In the genomic region with DNA sequence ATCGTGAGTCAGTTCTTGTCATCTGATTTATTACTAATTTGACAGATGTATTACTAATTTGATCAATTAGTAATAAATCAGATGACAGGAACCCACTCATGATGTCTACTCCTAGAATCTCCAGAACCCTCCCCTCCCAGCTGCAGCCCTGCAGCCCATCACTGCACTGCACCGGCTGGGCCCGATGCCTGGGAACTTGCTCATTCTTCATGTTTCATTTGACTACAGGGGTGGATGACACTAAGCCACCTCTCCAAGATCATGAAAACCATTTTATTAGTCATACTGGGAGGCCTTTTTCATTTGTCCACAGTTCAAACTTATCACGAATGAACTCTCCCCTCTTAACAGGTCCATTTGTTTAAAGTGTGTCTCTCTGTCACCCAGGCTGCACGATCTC, we compare ENCODE assay signal across 30 cellular contexts. TPM values are rescaled to one million over a fixed set of nuclear protein-coding genes. Genes with fewer than 3 reads are reported as not detected.
"Had no signal": no experiment of that assay in that cellular context is flagged by ENCODE, and none has a peak within 500 bp of the region (broad histone marks: within the 10 kb centered on the region; RNA-seq: fewer than 3 reads in every experiment).

No MANE protein-coding gene starts in this region.

- H3K36me3 Mint-ChIP-seq: mesothelial cell of epicardium; naive B cell; natural killer cell; neural progenitor cell; stimulated activated memory B cell treated with anti-CD40 and anti-IgM and Interleukin-4, amounts not matched to agents 10 μg/mL and 1 μg/mL and 100 μg/mL, for 72 hours had no signal

- H3K9ac ChIP-seq: neural progenitor cell had no signal

- H3K4me3 Mint-ChIP-seq: mesothelial cell of epicardium; naive B cell; natural killer cell; nephron progenitor cell; neural progenitor cell; stimulated activated memory B cell treated with anti-CD40 and anti-IgM and Interleukin-4, amounts not matched to agents 10 μg/mL and 1 μg/mL and 100 μg/mL, for 72 hours had no signal

- H2AFZ ChIP-seq: neural progenitor cell had no signal

- H3K4me3 ChIP-seq: left ventricle myocardium inferior, lung, neural progenitor cell, right atrium auricular region, right lobe of liver, smooth muscle cell, stomach, testis, thyroid gland, transverse colon, upper lobe of left lung, vagina had no signal

- H3K27ac Mint-ChIP-seq: mesothelial cell of epicardium; naive B cell; natural killer cell; nephron progenitor cell; neural progenitor cell; progenitor cell of endocrine pancreas; stimulated activated memory B cell treated with anti-CD40 and anti-IgM and Interleukin-4, amounts not matched to agents 10 μg/mL and 1 μg/mL and 100 μg/mL, for 72 hours had no signal

- H3K4me2 ChIP-seq: neural progenitor cell, smooth muscle cell had no signal

- DNase-seq: islet precursor cell; left ventricle myocardium inferior; mesendoderm; naive B cell; natural killer cell; nephron progenitor cell; occipital lobe; right lobe of liver; stimulated activated CD4-positive, alpha-beta T cell treated with anti-CD3 and anti-CD28 coated beads, Interleukin-1b, Interleukin-23, amount 100 ng/mL, for 48 hours; stimulated activated CD4-positive, alpha-beta T cell treated with anti-CD3 and anti-CD28 coated beads, Interleukin-2, amount 100 ng/mL, for 48 hours; stimulated activated CD4-positive, alpha-beta T cell treated with anti-CD3 and anti-CD28 coated beads, Interleukin-4, amount 100 ng/mL, for 4 hours; stimulated activated CD8-positive, alpha-beta memory T cell treated with anti-CD3 and anti-CD28 coated beads, Interleukin-4, amount 100 ng/mL, for 48 hours; stimulated activated naive CD8-positive, alpha-beta T cell treated with anti-CD3 and anti-CD28 coated beads, Interleukin-15, Interleukin-2, amounts not matched to agents 100 U/mL and 50 U/mL, for 24 hours; stomach; testis; thyroid gland; transverse colon; upper lobe of left lung had no signal

- H3K27me3 Mint-ChIP-seq: progenitor cell of endocrine pancreas had no signal

- H3K9me3 ChIP-seq: left ventricle myocardium inferior, neutrophil, right atrium auricular region, right lobe of liver, stomach, testis, thyroid gland, transverse colon, upper lobe of left lung, vagina had no signal

- H3K9me3 Mint-ChIP-seq: naive B cell, natural killer cell, nephron progenitor cell, neural progenitor cell had no signal

- ATAC-seq: natural killer cell; right lobe of liver; stimulated activated memory B cell treated with anti-CD40 and anti-IgM and Interleukin-4, amounts not matched to agents 10 μg/mL and 1 μg/mL and 100 μg/mL, for 72 hours; stimulated activated naive CD8-positive, alpha-beta T cell treated with anti-CD3 and anti-CD28 coated beads, Interleukin-15, Interleukin-2, amounts not matched to agents 100 U/mL and 50 U/mL, for 24 hours had no signal

- H3K4me1 Mint-ChIP-seq: mesothelial cell of epicardium, naive B cell, natural killer cell, nephron progenitor cell, neural progenitor cell had no signal

- H3K4me1 ChIP-seq: neural progenitor cell, right atrium auricular region, right lobe of liver, stomach, testis, thyroid gland, transverse colon, upper lobe of left lung, vagina had no signal

- H3K27ac ChIP-seq: left ventricle myocardium inferior, neural progenitor cell, neutrophil, right atrium auricular region, right lobe of liver, stomach, testis, thyroid gland, transverse colon, upper lobe of left lung, vagina had no signal

- H3K27me3 ChIP-seq: neural progenitor cell, neutrophil, right atrium auricular region, right lobe of liver, stomach, testis, thyroid gland, transverse colon, upper lobe of left lung, vagina had no signal

- H3K36me3 ChIP-seq: left ventricle myocardium inferior, neural progenitor cell, neutrophil, right atrium auricular region, right lobe of liver, stomach, thyroid gland, transverse colon, upper lobe of left lung, vagina had no signal

RNA-seq across cellular contexts. Expression of gene KCNH1, which starts 41.0 kb away (rescaled TPM):
- total RNA-seq: left ventricle myocardium inferior, lower leg skin, mononuclear cell, natural killer cell, pulmonary artery endothelial cell, right atrium auricular region, right lobe of liver had no signal
